In genomic region chr13:113489549-113490495, GRCh38 we compare ENCODE assay signal across 8 cellular contexts. TPM values are rescaled to one million over a fixed set of nuclear protein-coding genes. Genes with fewer than 3 reads are reported as not detected.
DNase-seq lines count a peak whose midpoint lies in the region; ATAC-seq and TF ChIP-seq lines count a peak whose summit lies in the region.

No MANE protein-coding gene starts in this region.

- H3K36me3 Mint-ChIP-seq in glutamatergic neuron (ENCODE audit: unreplicated experiment) = peaks cover 4% of the 10 kb centered on the region

- peaks cover 13% of the 10 kb centered on the region for H3K9me3 Mint-ChIP-seq in glutamatergic neuron (ENCODE audit: unreplicated experiment)

- peak overlapping the region; percentile 100 for H3K27ac Mint-ChIP-seq in glutamatergic neuron (ENCODE audit: unreplicated experiment)

- no peak for TF ChIP-seq CTCF in glutamatergic neuron (IDR thresholded peaks at IDR 0.05; ENCODE audit: partially characterized antibody, unreplicated experiment)

- peaks cover 41% of the 10 kb centered on the region for H3K4me1 Mint-ChIP-seq in glutamatergic neuron (ENCODE audit: low read depth, unreplicated experiment)

- ATAC-seq in GM18907 (IDR thresholded peaks at IDR 0.05; ENCODE audit: unreplicated experiment) (peak; percentile 26), HG03108 (IDR thresholded peaks at IDR 0.05; ENCODE audit: unreplicated experiment) (peak; percentile 17)

- in situ Hi-C loops in ACHN (cut with HindIII; ENCODE audit: low pct_ligation_motif_present, low pct_unique_long_range_greater_than_20kb, low sequenced_read_pairs) = no loop called here

- peaks cover 16% of the 10 kb centered on the region for H3K27me3 Mint-ChIP-seq in glutamatergic neuron (ENCODE audit: unreplicated experiment)

- peaks cover 27% of the 10 kb centered on the region for H3K36me3 ChIP-seq in NT2/D1 (ENCODE audit: insufficient read depth, insufficient read length, low read length)

- DNase-seq in ACHN = peak; percentile 65
- no peak for DNase-seq in NT2/D1 (ENCODE audit: low read depth, low spot score)
- DNase-seq in activated effector memory CD4-positive, alpha-beta T cell treated with Interleukin-2 at 50 U/mL for 16 hours = peak; percentile 10
- peak; percentile 51 for DNase-seq in glutamatergic neuron
- peak; percentile 22 for DNase-seq in pons (ENCODE audit: low spot score)
- no peak for DNase-seq in effector CD4-positive, alpha-beta T cell

- peak overlapping the region; percentile 81 for H3K4me3 ChIP-seq in NT2/D1 (ENCODE audit: insufficient read length, low read depth)

- H3K27me3 ChIP-seq in NT2/D1 (ENCODE audit: insufficient read depth, insufficient read length) = no peaks in the 10 kb centered on the region

- peak overlapping the region; percentile 92 for H3K9ac ChIP-seq in NT2/D1 (ENCODE audit: insufficient read length, low read depth)

- H3K9me3 ChIP-seq in NT2/D1 (ENCODE audit: insufficient read depth, low read length) = no peaks in the 10 kb centered on the region

- H3K4me1 ChIP-seq in NT2/D1 (ENCODE audit: insufficient read depth, insufficient read length) = peaks cover 5% of the 10 kb centered on the region

- peak overlapping the region; percentile 100 for H3K4me3 Mint-ChIP-seq in glutamatergic neuron (ENCODE audit: unreplicated experiment)

RNA-seq across cellular contexts. Expression of gene DCUN1D2, which starts 0.7 kb away (rescaled TPM):
- total RNA-seq in glutamatergic neuron (ENCODE audit: unreplicated experiment) = 97.7 TPM

RNA-seq across cellular contexts. Expression of gene ADPRHL1, which starts 36.5 kb away (rescaled TPM):
- 20.7 TPM for total RNA-seq in glutamatergic neuron (ENCODE audit: unreplicated experiment)

Comparison
In these comparisons a context has a peak if more than half of its experiments do, and no peak if none do; other contexts are left out.
1. DNase-seq: peak in ACHN (single experiment), activated effector memory CD4-positive, alpha-beta T cell treated with Interleukin-2 at 50 U/mL for 16 hours (single experiment), glutamatergic neuron (single experiment) and pons (single experiment); none in NT2/D1 (single experiment) and effector CD4-positive, alpha-beta T cell (single experiment).